14 cellular contexts compared by ENCODE assay signal in the genomic region with DNA sequence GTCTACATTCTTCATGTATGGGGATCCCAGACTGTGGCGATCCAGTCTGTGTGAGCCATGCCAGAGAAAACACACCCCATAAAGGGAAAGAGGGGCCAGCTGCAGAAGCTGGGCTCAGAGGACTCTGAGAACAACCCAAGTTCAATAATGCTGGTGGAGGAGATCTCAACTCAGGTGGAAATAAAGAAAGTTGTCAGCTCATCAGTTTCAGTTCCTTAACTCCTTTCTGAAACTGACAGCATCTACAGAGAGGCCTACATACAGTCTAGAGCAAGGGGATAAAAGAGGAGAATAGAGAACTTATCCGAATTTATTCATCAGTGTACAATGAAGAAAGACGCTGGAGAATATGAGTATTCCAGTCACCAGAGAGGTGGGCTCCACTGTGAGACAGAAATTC.
DNase-seq lines count a peak whose midpoint lies in the region; ATAC-seq and TF ChIP-seq lines count a peak whose summit lies in the region.
"Had no signal": no experiment of that assay in that cellular context is flagged by ENCODE, and none has a peak within 500 bp of the region (broad histone marks: within the 10 kb centered on the region; RNA-seq: fewer than 3 reads in every experiment).

No MANE protein-coding gene starts in this region.

- H3K36me3 Mint-ChIP-seq in stimulated activated naive B cell treated with anti-CD40 and anti-IgM and Interleukin-4, amounts not matched to agents 10 μg/mL and 1 μg/mL and 100 μg/mL, for 72 hours = no peaks in the 10 kb centered on the region

- no peak overlapping the region for H3K27ac ChIP-seq in RWPE1
- H3K27ac ChIP-seq: lower lobe of right lung, parathyroid adenoma, SK-N-MC, thoracic aorta had no signal

- H3K4me3 Mint-ChIP-seq in stimulated activated naive B cell treated with anti-CD40 and anti-IgM and Interleukin-4, amounts not matched to agents 10 μg/mL and 1 μg/mL and 100 μg/mL, for 72 hours = no peak overlapping the region

- ATAC-seq in left cardiac atrium (no peak), GM21717 (IDR thresholded peaks at IDR 0.05; ENCODE audit: unreplicated experiment) (peak; percentile 89), HG03175 (IDR thresholded peaks at IDR 0.05; ENCODE audit: unreplicated experiment) (peak; percentile 88)
- peak; percentile 82 to 90 for ATAC-seq in stimulated activated naive B cell treated with anti-CD40 and anti-IgM and Interleukin-4, amounts not matched to agents 10 μg/mL and 1 μg/mL and 100 μg/mL, for 72 hours (replicated peaks)
- ATAC-seq: HCT116, lower lobe of right lung had no signal

- POLR2A ChIA-PET in RWPE1 (lab: Yijun Ruan, JAX; ENCODE audit: low non-redundant PET) = no interaction called here

- CTCF ChIA-PET in RWPE1 (lab: Yijun Ruan, JAX) = no interaction called here

- H3K9me3 Mint-ChIP-seq in stimulated activated naive B cell treated with anti-CD40 and anti-IgM and Interleukin-4, amounts not matched to agents 10 μg/mL and 1 μg/mL and 100 μg/mL, for 72 hours = no peaks in the 10 kb centered on the region

- peaks cover 16 to 20% of the 10 kb centered on the region in 2 donors for H3K4me1 Mint-ChIP-seq in stimulated activated naive B cell treated with anti-CD40 and anti-IgM and Interleukin-4, amounts not matched to agents 10 μg/mL and 1 μg/mL and 100 μg/mL, for 72 hours

- DNase-seq in cardiac septum (ENCODE audit: low spot score) = peak; percentile 46
- DNase-seq in left cardiac atrium = no peak
- no peak for DNase-seq in stimulated activated naive B cell treated with anti-CD40 and anti-IgM and Interleukin-4, amounts not matched to agents 10 μg/mL and 1 μg/mL and 100 μg/mL, for 72 hours
- no peak for DNase-seq in NCI-H1417 treated with DMSO at 0.1 percent for 48 hours (lab: John Stamatoyannopoulos, UW)
- DNase-seq in T-helper 1 cell = no peak
- DNase-seq in RWPE1 (ENCODE audit: low spot score) = no peak
- DNase-seq: activated CD4-positive, alpha-beta T cell treated with anti-CD3 and anti-CD28 coated beads for 4 hours; lower lobe of right lung had no signal

- H3K27me3 Mint-ChIP-seq in stimulated activated naive B cell treated with anti-CD40 and anti-IgM and Interleukin-4, amounts not matched to agents 10 μg/mL and 1 μg/mL and 100 μg/mL, for 72 hours = peaks cover 14 to 27% of the 10 kb centered on the region in 2 donors

- no peak overlapping the region for H3K27ac Mint-ChIP-seq in stimulated activated naive B cell treated with anti-CD40 and anti-IgM and Interleukin-4, amounts not matched to agents 10 μg/mL and 1 μg/mL and 100 μg/mL, for 72 hours

- intact Hi-C loops in cardiac septum (cut with DNase I) = no loop called here
- intact Hi-C loops in left cardiac atrium (cut with DNase I) = no loop called here

- TF ChIP-seq CTCF in RWPE1 (conservative IDR thresholded peaks at IDR 0.05; ENCODE audit: low read depth) = no peak

Comparison
In these comparisons a context has a peak if more than half of its experiments do, and no peak if none do; other contexts are left out.
1. ATAC-seq: peak in GM21717 (single experiment), HG03175 (single experiment) and stimulated activated naive B cell treated with anti-CD40 and anti-IgM and Interleukin-4, amounts not matched to agents 10 μg/mL and 1 μg/mL and 100 μg/mL, for 72 hours (2 of 2); none in left cardiac atrium (0 of 2).